15 cellular contexts compared by ENCODE assay signal in genomic region chr14:22580604-22581003, GRCh38. TPM values are rescaled to one million over a fixed set of nuclear protein-coding genes. Genes with fewer than 3 reads are reported as not detected.
DNase-seq lines count a peak whose midpoint lies in the region; ATAC-seq and TF ChIP-seq lines count a peak whose summit lies in the region.
"Had no signal": no experiment of that assay in that cellular context is flagged by ENCODE, and none has a peak within 500 bp of the region (broad histone marks: within the 10 kb centered on the region; RNA-seq: fewer than 3 reads in every experiment).

No MANE protein-coding gene starts in this region.

- no peak for DNase-seq in cardiac muscle cell (ENCODE audit: low read depth in 1 of 2, low spot score in 1 of 2)
- DNase-seq in Right ventricle myocardium superior, result no peak
- DNase-seq in HFFc6, result no peak
- DNase-seq in osteocyte (ENCODE audit: extremely low spot score, unreplicated experiment), result no peak
- no peak for DNase-seq in activated CD4-positive, alpha-beta T cell treated with anti-CD3 and anti-CD28 coated beads, Interleukin-2, amount 10 ng/mL, durations not matched to agents 7 days and 5 days
- no peak for DNase-seq in NK-92 treated with Interleukin-12 subunit alpha and Interleukin-12 subunit beta, amount 100 ng/mL, for 24 hours (lab: John Stamatoyannopoulos, UW)
- DNase-seq: NCI-H1105, NCI-H2081, NCI-H524, NCI-H82, SJCRH30 had no signal

- peak overlapping the region; percentile 38; the same call in 1 of the 2 replicates for H3K27ac Mint-ChIP-seq in HFFc6
- no peak overlapping the region for H3K27ac Mint-ChIP-seq in activated T-helper 17 cell treated with anti-CD3 and anti-CD28 coated beads, Interleukin-2, amount 50 U/mL, for 72 hours
- peak overlapping the region; percentile 11 for H3K27ac Mint-ChIP-seq in osteocyte (ENCODE audit: unreplicated experiment)
- H3K27ac Mint-ChIP-seq in activated CD4-positive, alpha-beta T cell treated with anti-CD3 and anti-CD28 coated beads, Interleukin-2, amount 10 ng/mL, durations not matched to agents 7 days and 5 days, result no peak overlapping the region
- H3K27ac Mint-ChIP-seq: GM23338 had no signal

- no peak for ATAC-seq in Right ventricle myocardium superior (ENCODE audit: poor library complexity)
- no peak for ATAC-seq in activated T-helper 17 cell treated with anti-CD3 and anti-CD28 coated beads, Interleukin-2, amount 50 U/mL, for 72 hours (replicated peaks)
- ATAC-seq: GM23338, HCT116 had no signal

- H3K36me3 Mint-ChIP-seq in HFFc6 (ENCODE audit: low read depth) (peaks cover 6% of the 10 kb centered on the region), osteocyte (ENCODE audit: unreplicated experiment) (peaks cover 3% of the 10 kb centered on the region)
- peaks cover 98% of the 10 kb centered on the region for H3K36me3 Mint-ChIP-seq in activated T-helper 17 cell treated with anti-CD3 and anti-CD28 coated beads, Interleukin-2, amount 50 U/mL, for 72 hours (ENCODE audit: low read depth)
- peaks cover 59% of the 10 kb centered on the region for H3K36me3 Mint-ChIP-seq in activated CD4-positive, alpha-beta T cell treated with anti-CD3 and anti-CD28 coated beads, Interleukin-2, amount 10 ng/mL, durations not matched to agents 7 days and 5 days (ENCODE audit: low read depth)

- no peaks in the 10 kb centered on the region for H3K9me3 ChIP-seq in cardiac muscle cell (ENCODE audit: low read depth)
- H3K9me3 ChIP-seq: SJCRH30 had no signal

- H3K4me3 Mint-ChIP-seq in HFFc6 (no peak overlapping the region), osteocyte (ENCODE audit: unreplicated experiment) (no peak overlapping the region)
- H3K4me3 Mint-ChIP-seq in activated T-helper 17 cell treated with anti-CD3 and anti-CD28 coated beads, Interleukin-2, amount 50 U/mL, for 72 hours, result peak overlapping the region; percentile 4
- H3K4me3 Mint-ChIP-seq in activated CD4-positive, alpha-beta T cell treated with anti-CD3 and anti-CD28 coated beads, Interleukin-2, amount 10 ng/mL, durations not matched to agents 7 days and 5 days, result no peak overlapping the region
- H3K4me3 Mint-ChIP-seq: CD14-positive monocyte, GM23338 had no signal

- peaks cover 4% of the 10 kb centered on the region for H3K4me1 ChIP-seq in cardiac muscle cell (ENCODE audit: low read depth)
- H3K4me1 ChIP-seq: SJCRH30 had no signal

- H3K27me3 Mint-ChIP-seq in HFFc6 (ENCODE audit: insufficient read depth), result no peaks in the 10 kb centered on the region
- no peaks in the 10 kb centered on the region for H3K27me3 Mint-ChIP-seq in activated T-helper 17 cell treated with anti-CD3 and anti-CD28 coated beads, Interleukin-2, amount 50 U/mL, for 72 hours
- H3K27me3 Mint-ChIP-seq in osteocyte (ENCODE audit: unreplicated experiment), result no peaks in the 10 kb centered on the region
- no peaks in the 10 kb centered on the region for H3K27me3 Mint-ChIP-seq in activated CD4-positive, alpha-beta T cell treated with anti-CD3 and anti-CD28 coated beads, Interleukin-2, amount 10 ng/mL, durations not matched to agents 7 days and 5 days

- H3K36me3 ChIP-seq in cardiac muscle cell, result no peaks in the 10 kb centered on the region
- H3K36me3 ChIP-seq: SJCRH30 had no signal

- H3K27ac ChIP-seq in cardiac muscle cell, result peak overlapping the region; percentile 54
- H3K27ac ChIP-seq: SJCRH30 had no signal

- H3K9me3 Mint-ChIP-seq in HFFc6 (no peaks in the 10 kb centered on the region), osteocyte (ENCODE audit: unreplicated experiment) (no peaks in the 10 kb centered on the region)
- no peaks in the 10 kb centered on the region for H3K9me3 Mint-ChIP-seq in activated T-helper 17 cell treated with anti-CD3 and anti-CD28 coated beads, Interleukin-2, amount 50 U/mL, for 72 hours
- no peaks in the 10 kb centered on the region for H3K9me3 Mint-ChIP-seq in activated CD4-positive, alpha-beta T cell treated with anti-CD3 and anti-CD28 coated beads, Interleukin-2, amount 10 ng/mL, durations not matched to agents 7 days and 5 days
- H3K9me3 Mint-ChIP-seq: GM23338 had no signal

- POLR2A ChIA-PET in activated CD4-positive, alpha-beta T cell treated with anti-CD3 and anti-CD28 coated beads, Interleukin-2, amount 10 ng/mL, durations not matched to agents 7 days and 5 days (lab: Charles Lee), result no interaction called here

- no peak overlapping the region for H3K4me3 ChIP-seq in cardiac muscle cell
- H3K4me3 ChIP-seq: GM23338, SJCRH30 had no signal

- H3K4me1 Mint-ChIP-seq in HFFc6 (ENCODE audit: low read depth), result peaks cover 46% of the 10 kb centered on the region
- peaks cover 57% of the 10 kb centered on the region for H3K4me1 Mint-ChIP-seq in activated T-helper 17 cell treated with anti-CD3 and anti-CD28 coated beads, Interleukin-2, amount 50 U/mL, for 72 hours
- peaks cover 22% of the 10 kb centered on the region for H3K4me1 Mint-ChIP-seq in osteocyte (ENCODE audit: unreplicated experiment)
- peaks cover 75% of the 10 kb centered on the region for H3K4me1 Mint-ChIP-seq in activated CD4-positive, alpha-beta T cell treated with anti-CD3 and anti-CD28 coated beads, Interleukin-2, amount 10 ng/mL, durations not matched to agents 7 days and 5 days
- H3K4me1 Mint-ChIP-seq: GM23338 had no signal

- no peaks in the 10 kb centered on the region for H3K27me3 ChIP-seq in cardiac muscle cell
- H3K27me3 ChIP-seq: SJCRH30 had no signal

- intact Hi-C loops in Right ventricle myocardium superior (cut with DNase I), result no loop called here

- TF ChIP-seq CTCF in cardiac muscle cell (IDR thresholded peaks at IDR 0.05; ENCODE audit: low read depth, low read length) (no peak), HFFc6 (IDR thresholded peaks at IDR 0.05) (no peak), osteocyte (IDR thresholded peaks at IDR 0.05) (no peak)

- CTCF ChIA-PET in activated CD4-positive, alpha-beta T cell treated with anti-CD3 and anti-CD28 coated beads, Interleukin-2, amount 10 ng/mL, durations not matched to agents 7 days and 5 days (lab: Charles Lee), result interaction anchor here (1.0 to 11.7 kb wide), 3 partner anchors 8 to 17 kb away, joined by 3 to 124 read pairs (median 5); partner anchors contain the start of genes ABHD4 and DAD1

RNA-seq across cellular contexts. Expression of gene DAD1, which starts 8.4 kb away (rescaled TPM):
- total RNA-seq in cardiac muscle cell, result 103 and 188 TPM in 2 replicates
- 329 and 444 TPM in 2 replicates for polyA plus RNA-seq in cardiac muscle cell
- total RNA-seq in Right ventricle myocardium superior, result 124 TPM
- 100 to 1,000 TPM; 292 to 311 (median 302) TPM for total RNA-seq in HFFc6 (2021; fragmentation: NEBNext Ultra II Directional; extraction: Animal tissue kit (Norgen Biotek cat#: 25700))
- total RNA-seq in activated T-helper 17 cell treated with anti-CD3 and anti-CD28 coated beads, Interleukin-2, amount 50 U/mL, for 72 hours, result 100 to 1,000 TPM; 218 to 229 TPM
- 220 and 223 TPM in 2 replicates for total RNA-seq in osteocyte
- total RNA-seq in activated CD4-positive, alpha-beta T cell treated with anti-CD3 and anti-CD28 coated beads, Interleukin-2, amount 10 ng/mL, durations not matched to agents 7 days and 5 days, result 100 to 1,000 TPM; 169 to 233 TPM

RNA-seq across cellular contexts. Expression of gene ABHD4, which starts 17.5 kb away (rescaled TPM):
- total RNA-seq in cardiac muscle cell (33.1 and 33.4 TPM in 2 replicates), Right ventricle myocardium superior (19.7 TPM), osteocyte (74.1 and 87.3 TPM in 2 replicates)
- polyA plus RNA-seq in cardiac muscle cell, result 41.0 and 43.5 TPM in 2 replicates
- total RNA-seq in HFFc6 (2021; fragmentation: NEBNext Ultra II Directional; extraction: Animal tissue kit (Norgen Biotek cat#: 25700)), result 10 to 100 TPM; 22.2 to 31.6 (median 27.5) TPM
- total RNA-seq in activated T-helper 17 cell treated with anti-CD3 and anti-CD28 coated beads, Interleukin-2, amount 50 U/mL, for 72 hours, result 10 to 100 TPM; 11.2 to 31.0 TPM
- 10 to 100 TPM in 1 of 2 experiments, 1 to 10 TPM in 1; 8.3 to 10.4 TPM for total RNA-seq in activated CD4-positive, alpha-beta T cell treated with anti-CD3 and anti-CD28 coated beads, Interleukin-2, amount 10 ng/mL, durations not matched to agents 7 days and 5 days

Comparison
In these comparisons a context has a peak if more than half of its experiments do, and no peak if none do; other contexts are left out.
1. H3K27ac Mint-ChIP-seq: peak in HFFc6 (single experiment) and osteocyte (single experiment); none in activated T-helper 17 cell treated with anti-CD3 and anti-CD28 coated beads, Interleukin-2, amount 50 U/mL, for 72 hours (single experiment) and activated CD4-positive, alpha-beta T cell treated with anti-CD3 and anti-CD28 coated beads, Interleukin-2, amount 10 ng/mL, durations not matched to agents 7 days and 5 days (single experiment).